12 cellular contexts compared by ENCODE assay signal in the genomic region with DNA sequence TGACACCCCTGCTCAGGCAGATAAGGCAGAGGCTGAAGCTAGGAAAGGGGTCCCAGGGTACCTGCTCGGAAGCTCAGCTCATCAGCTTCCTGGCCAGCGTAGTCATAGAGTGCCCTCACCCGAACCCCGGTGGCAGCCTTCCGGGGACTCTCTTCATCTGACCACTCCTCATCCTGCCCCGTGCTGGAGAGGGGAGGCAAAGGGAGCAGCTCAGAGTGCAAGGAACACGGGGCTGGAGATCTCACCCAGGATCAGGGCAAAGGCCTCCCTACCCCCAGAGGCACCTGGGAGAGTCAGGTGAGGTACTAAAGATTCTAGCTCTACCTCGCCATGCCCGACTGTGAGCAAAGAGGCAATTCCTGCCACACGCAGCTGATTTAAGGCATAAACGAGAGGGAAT. TPM values are rescaled to one million over a fixed set of nuclear protein-coding genes. Genes with fewer than 3 reads are reported as not detected.
DNase-seq lines count a peak whose midpoint lies in the region; ATAC-seq and TF ChIP-seq lines count a peak whose summit lies in the region.
"Had no signal": no experiment of that assay in that cellular context is flagged by ENCODE, and none has a peak within 500 bp of the region (broad histone marks: within the 10 kb centered on the region; RNA-seq: fewer than 3 reads in every experiment).

No MANE protein-coding gene starts in this region.

- DNase-seq in CD4-positive, CD25-positive, alpha-beta regulatory T cell = no peak
- no peak for DNase-seq in RWPE1 (ENCODE audit: low spot score)
- no peak for DNase-seq in right cardiac atrium
- no peak for DNase-seq in gastrocnemius medialis
- no peak for DNase-seq in immature natural killer cell
- DNase-seq in NCI-H748 (lab: John Stamatoyannopoulos, UW; ENCODE audit: unreplicated experiment) = no peak
- DNase-seq in osteocyte (ENCODE audit: extremely low spot score, unreplicated experiment) = no peak
- DNase-seq: activated naive CD4-positive, alpha-beta T cell; mucosa of descending colon; stimulated activated naive CD4-positive, alpha-beta T cell had no signal

- intact Hi-C loops in right cardiac atrium (cut with DNase I) = loop anchor here in 2 of 4 donors (5.0 kb wide), 3 partner anchors 84 to 174 kb away; partner anchors contain the start of gene MYBPC3 (in 1 of the 2)
- intact Hi-C loops in gastrocnemius medialis (cut with DNase I; ENCODE audit: low total_unique reads) = loop anchor here (5.0 to 10.0 kb wide), 2 partner anchors 229 to 474 kb away; partner anchors contain the start of genes ARHGAP1, SLC39A13 and ZNF408

- peaks cover 4 to 39% (median 16%) of the 10 kb centered on the region in 4 donors for H3K4me1 Mint-ChIP-seq in CD4-positive, CD25-positive, alpha-beta regulatory T cell
- H3K4me1 Mint-ChIP-seq in immature natural killer cell (peaks cover 37% of the 10 kb centered on the region in 2 donors), osteocyte (ENCODE audit: unreplicated experiment) (peaks cover 28% of the 10 kb centered on the region)

- POLR2A ChIA-PET in RWPE1 (lab: Yijun Ruan, JAX; ENCODE audit: low non-redundant PET) = interaction anchor here (0.6 to 1.3 kb wide), 2 partner anchors 36 to 37 kb away, joined by 5 to 8 read pairs; no protein-coding TSS in a partner anchor

- TF ChIP-seq CTCF in RWPE1 (conservative IDR thresholded peaks at IDR 0.05; ENCODE audit: low read depth) = no peak
- TF ChIP-seq CTCF in gastrocnemius medialis (IDR thresholded peaks at IDR 0.05 in 4 of 5, conservative IDR thresholded peaks at IDR 0.05 in 1 of 5) = no peak
- no peak for TF ChIP-seq CTCF in osteocyte (IDR thresholded peaks at IDR 0.05)

- no peak overlapping the region for H3K4me3 ChIP-seq in CD4-positive, CD25-positive, alpha-beta regulatory T cell (ENCODE audit: low read depth, low read length)
- H3K4me3 ChIP-seq in right cardiac atrium (ENCODE audit: low read length) (no peak overlapping the region), gastrocnemius medialis (no peak overlapping the region)
- H3K4me3 ChIP-seq: mucosa of descending colon had no signal

- CTCF ChIA-PET in RWPE1 (lab: Yijun Ruan, JAX) = interaction anchor here (0.7 to 1.9 kb wide), 8 partner anchors 9 to 177 kb away, joined by 3 to 10 read pairs (median 4); partner anchors contain the start of gene PACSIN3

- H3K4me3 Mint-ChIP-seq in CD4-positive, CD25-positive, alpha-beta regulatory T cell = peak overlapping the region in 2 of 4 donors; percentile 97 to 99
- H3K4me3 Mint-ChIP-seq in immature natural killer cell (no peak overlapping the region), osteocyte (ENCODE audit: unreplicated experiment) (no peak overlapping the region)

- peak overlapping the region; percentile 88 to 100 (median 97) for H3K27ac Mint-ChIP-seq in CD4-positive, CD25-positive, alpha-beta regulatory T cell
- peak overlapping the region in 2 of 6 donors; percentile 53 to 98 for H3K27ac Mint-ChIP-seq in immature natural killer cell
- H3K27ac Mint-ChIP-seq in osteocyte (ENCODE audit: unreplicated experiment) = no peak overlapping the region

- H3K4me1 ChIP-seq in CD4-positive, CD25-positive, alpha-beta regulatory T cell (ENCODE audit: control insufficient read depth, insufficient read depth, low read length, poor library complexity, severe bottlenecking) = peaks cover 34% of the 10 kb centered on the region
- H3K4me1 ChIP-seq in right cardiac atrium (ENCODE audit: control insufficient read depth, insufficient read depth, low read length) (peaks cover 13% of the 10 kb centered on the region), gastrocnemius medialis (peaks cover 72 to 73% of the 10 kb centered on the region in 2 donors)

- H3K9me3 ChIP-seq in CD4-positive, CD25-positive, alpha-beta regulatory T cell (ENCODE audit: control insufficient read depth in 2 of 2, low read length in 2 of 2) = no peaks in the 10 kb centered on the region
- no peaks in the 10 kb centered on the region for H3K9me3 ChIP-seq in right cardiac atrium (ENCODE audit: control insufficient read depth, low read length)
- no peaks in the 10 kb centered on the region for H3K9me3 ChIP-seq in gastrocnemius medialis
- H3K9me3 ChIP-seq: mucosa of descending colon had no signal

- no peaks in the 10 kb centered on the region for H3K9me3 Mint-ChIP-seq in CD4-positive, CD25-positive, alpha-beta regulatory T cell
- H3K9me3 Mint-ChIP-seq in immature natural killer cell (no peaks in the 10 kb centered on the region), osteocyte (ENCODE audit: unreplicated experiment) (no peaks in the 10 kb centered on the region)

- TF ChIP-seq POLR2A in gastrocnemius medialis (IDR thresholded peaks at IDR 0.05) = no peak

- H3K27ac ChIP-seq in CD4-positive, CD25-positive, alpha-beta regulatory T cell (ENCODE audit: insufficient read depth, low read length, poor library complexity, severe bottlenecking) = peak overlapping the region; percentile 93
- H3K27ac ChIP-seq in RWPE1 (peak overlapping the region; percentile 98), right cardiac atrium (ENCODE audit: low read length) (peak overlapping the region; percentile 99), gastrocnemius medialis (peak overlapping the region; percentile 97 to 99 (median 98))

- ATAC-seq in CD4-positive, CD25-positive, alpha-beta regulatory T cell (ENCODE audit: low read depth in 2 of 2) = no peak
- ATAC-seq in right cardiac atrium (no peak), gastrocnemius medialis (no peak), GM21528 (IDR thresholded peaks at IDR 0.05; ENCODE audit: low FRiP score, unreplicated experiment) (no peak)
- ATAC-seq: activated CD4-positive, CD25-positive, alpha-beta regulatory T cell treated with anti-CD3 and anti-CD28 coated beads, Interleukin-2, amount 50 U/mL, for 24 hours had no signal

- H3K36me3 Mint-ChIP-seq in CD4-positive, CD25-positive, alpha-beta regulatory T cell = peaks cover 8% of the 10 kb centered on the region
- H3K36me3 Mint-ChIP-seq in immature natural killer cell = peaks cover 0 to 3% (median 0%) of the 10 kb centered on the region in 3 donors
- H3K36me3 Mint-ChIP-seq in osteocyte (ENCODE audit: unreplicated experiment) = peaks cover 10% of the 10 kb centered on the region

- peaks cover 11% of the 10 kb centered on the region for H3K36me3 ChIP-seq in CD4-positive, CD25-positive, alpha-beta regulatory T cell (ENCODE audit: control insufficient read depth, insufficient read depth, low read length)
- H3K36me3 ChIP-seq in gastrocnemius medialis = peaks cover 0 to 32% of the 10 kb centered on the region in 2 donors

- 86% methylated on average over 11 of the region's 11 CpGs for WGBS in right cardiac atrium

- H3K27me3 Mint-ChIP-seq in CD4-positive, CD25-positive, alpha-beta regulatory T cell = peaks cover 5% of the 10 kb centered on the region
- peaks cover 8 to 25% (median 16%) of the 10 kb centered on the region in 3 donors for H3K27me3 Mint-ChIP-seq in immature natural killer cell (ENCODE audit: low read depth in 3 of 3)
- no peaks in the 10 kb centered on the region for H3K27me3 Mint-ChIP-seq in osteocyte (ENCODE audit: unreplicated experiment)

- in situ Hi-C loops in gastrocnemius medialis (cut with MboI; ENCODE audit: low sequenced_read_pairs in 4 of 4) = no loop called here

- H3K27me3 ChIP-seq in CD4-positive, CD25-positive, alpha-beta regulatory T cell (ENCODE audit: control insufficient read depth, insufficient read depth, low read length) = no peaks in the 10 kb centered on the region
- no peaks in the 10 kb centered on the region for H3K27me3 ChIP-seq in right cardiac atrium (ENCODE audit: control insufficient read depth, insufficient read depth)
- no peaks in the 10 kb centered on the region for H3K27me3 ChIP-seq in gastrocnemius medialis

RNA-seq across cellular contexts. Expression of gene ARFGAP2, which starts 1.6 kb away (rescaled TPM):
- total RNA-seq in CD4-positive, CD25-positive, alpha-beta regulatory T cell = 169 TPM
- 100 to 1,000 TPM; 102 to 113 (median 109) TPM for polyA plus RNA-seq in CD4-positive, CD25-positive, alpha-beta regulatory T cell
- total RNA-seq in right cardiac atrium (10 to 100 TPM; 43.8 to 67.4 (median 56.5) TPM), gastrocnemius medialis (100 to 1,000 TPM; 120 to 165 (median 142) TPM), osteocyte (73.4 and 77.4 TPM in 2 replicates)
- polyA plus RNA-seq in right cardiac atrium (39.8 TPM), immature natural killer cell (100 to 1,000 TPM; 103 to 137 (median 121) TPM)

RNA-seq across cellular contexts. Expression of gene PACSIN3, which starts 7.9 kb away (rescaled TPM):
- total RNA-seq in CD4-positive, CD25-positive, alpha-beta regulatory T cell = not detected
- under 1 TPM in 1 of 4 donors, not detected in 3; 0.85 TPM for polyA plus RNA-seq in CD4-positive, CD25-positive, alpha-beta regulatory T cell
- total RNA-seq in right cardiac atrium = 100 to 1,000 TPM; 110 to 156 (median 123) TPM
- polyA plus RNA-seq in right cardiac atrium = 137 TPM
- total RNA-seq in gastrocnemius medialis = 100 to 1,000 TPM; 129 to 369 (median 205) TPM
- under 1 TPM in 1 of 3 donors, not detected in 2; 0.48 TPM for polyA plus RNA-seq in immature natural killer cell
- total RNA-seq in osteocyte = 90.3 and 93.3 TPM in 2 replicates

RNA-seq across cellular contexts. Expression of gene DDB2, which starts 36.5 kb away (rescaled TPM):
- 81.7 TPM for total RNA-seq in CD4-positive, CD25-positive, alpha-beta regulatory T cell
- 10 to 100 TPM; 55.3 to 93.9 (median 60.0) TPM for polyA plus RNA-seq in CD4-positive, CD25-positive, alpha-beta regulatory T cell
- total RNA-seq in right cardiac atrium (10 to 100 TPM in 3 of 4 donors, 1 to 10 TPM in 1; 9.2 to 12.4 (median 11.8) TPM), gastrocnemius medialis (10 to 100 TPM in 1 of 4 donors, 1 to 10 TPM in 3; 4.7 to 11.5 (median 7.1) TPM), osteocyte (53.8 and 54.2 TPM in 2 replicates)
- polyA plus RNA-seq in right cardiac atrium (10.5 TPM), immature natural killer cell (10 to 100 TPM; 27.4 to 39.3 (median 35.4) TPM)

Comparison
In these comparisons a context has a peak if more than half of its experiments do, and no peak if none do; other contexts are left out.
1. RNA of gene PACSIN3, which starts 7.9 kb away (total RNA-seq): 129 to 369 TPM in gastrocnemius medialis, 110 to 156 TPM in right cardiac atrium and 90.3 to 93.3 TPM in osteocyte; not detected in CD4-positive, CD25-positive, alpha-beta regulatory T cell (single experiment); every median in the first group is over 10 times any median in the second.
2. Peak in every context shown above with its lines, with median percentiles within 50 percentile points of each other: H3K27ac ChIP-seq.